24 cellular contexts compared by ENCODE assay signal in the genomic region with DNA sequence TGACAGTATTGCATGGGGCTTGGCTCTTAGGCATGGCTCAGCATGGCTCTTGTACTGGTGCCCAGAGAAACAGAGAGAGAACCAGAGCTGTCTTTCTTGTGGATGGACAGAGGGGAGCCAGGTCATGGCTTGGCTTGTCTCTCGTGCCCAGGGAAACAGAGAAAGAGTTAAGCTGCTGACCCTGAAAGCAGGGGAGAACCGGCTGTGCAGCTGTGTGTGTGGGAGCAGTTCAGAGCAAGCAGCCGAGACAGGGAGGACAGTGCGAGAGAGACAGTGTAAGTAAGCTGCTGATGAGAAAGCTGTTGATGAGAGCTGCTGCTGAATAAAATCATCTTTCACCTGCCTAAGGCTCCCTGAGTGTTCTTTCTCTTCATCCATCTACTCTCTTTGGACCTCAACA.
"Had no signal": no experiment of that assay in that cellular context is flagged by ENCODE, and none has a peak within 500 bp of the region (broad histone marks: within the 10 kb centered on the region; RNA-seq: fewer than 3 reads in every experiment).

No MANE protein-coding gene starts in this region.

- H3K27me3 ChIP-seq: heart right ventricle, left lung, suprapubic skin, tibial nerve had no signal

- H3K36me3 Mint-ChIP-seq: activated naive CD8-positive, alpha-beta T cell; brain; T-cell had no signal

- ATAC-seq: activated CD8-positive, alpha-beta T cell treated with anti-CD3 and anti-CD28 coated beads for 36 hours; activated T-cell treated with anti-CD3 and anti-CD28 coated beads, Interleukin-2, amount 50 U/mL, for 72 hours; esophagus mucosa; heart right ventricle; left lung; lower lobe of right lung; T-cell had no signal

- H3K4me3 Mint-ChIP-seq: activated B cell treated with CpG ODN at 0.5 μM for 24 hours; activated CD8-positive, alpha-beta T cell treated with anti-CD3 and anti-CD28 coated beads for 36 hours; activated naive CD8-positive, alpha-beta T cell; activated T-cell treated with anti-CD3 and anti-CD28 coated beads, Interleukin-2, amount 50 U/mL, for 72 hours; dendritic cell treated with granulocyte-macrophage colony-stimulating factor and Interleukin-4, amounts not matched to agents 40 ng/mL and 50 ng/mL, for 4 days; endodermal cell; T-cell; T-helper 2 cell treated with Interferon-gamma antibody and Interleukin-4, amounts not matched to agents 5 μg/mL and 100 μg/mL, for 36 hours had no signal

- H3K36me3 ChIP-seq: heart right ventricle, left lung, lower lobe of right lung, prostate gland, suprapubic skin, tibial nerve had no signal

- H3K27me3 Mint-ChIP-seq: activated B cell treated with CpG ODN at 0.5 μM for 24 hours; activated CD8-positive, alpha-beta T cell treated with anti-CD3 and anti-CD28 coated beads for 36 hours; activated naive CD8-positive, alpha-beta T cell; brain; T-cell had no signal

- H3K27ac Mint-ChIP-seq: activated B cell treated with CpG ODN at 0.5 μM for 24 hours; activated CD8-positive, alpha-beta T cell treated with anti-CD3 and anti-CD28 coated beads for 36 hours; activated naive CD8-positive, alpha-beta T cell; activated T-cell treated with anti-CD3 and anti-CD28 coated beads, Interleukin-2, amount 50 U/mL, for 72 hours; dendritic cell treated with granulocyte-macrophage colony-stimulating factor and Interleukin-4, amounts not matched to agents 40 ng/mL and 50 ng/mL, for 4 days; endodermal cell; T-cell; T-helper 2 cell treated with Interferon-gamma antibody and Interleukin-4, amounts not matched to agents 5 μg/mL and 100 μg/mL, for 36 hours had no signal

- H3K4me3 ChIP-seq: heart right ventricle, left lung, lower lobe of right lung, prostate gland, suprapubic skin, tibial nerve had no signal

- DNase-seq: activated B cell treated with CpG ODN at 0.5 μM for 24 hours; activated CD4-positive, alpha-beta T cell treated with anti-CD3 and anti-CD28 coated beads, Interleukin-2, amount 50 U/mL, for 1 hour; activated CD8-positive, alpha-beta T cell treated with anti-CD3 and anti-CD28 coated beads for 36 hours; activated effector memory CD4-positive, alpha-beta T cell treated with Interleukin-2 at 50 U/mL for 16 hours; activated naive CD4-positive, alpha-beta T cell treated with Interleukin-2 at 50 U/mL for 16 hours; activated T-cell treated with anti-CD3 and anti-CD28 coated beads for 4 hours; activated T-cell treated with anti-CD3 and anti-CD28 coated beads, Interleukin-2, amount 50 U/mL, for 72 hours; aorta; endodermal cell; heart right ventricle; left lung; lower lobe of right lung; mesenchymal stem cell; stimulated activated CD4-positive, alpha-beta T cell treated with anti-CD3 and anti-CD28 coated beads, Interleukin-15, amount 100 ng/mL, for 24 hours; stimulated activated naive CD4-positive, alpha-beta T cell; T-cell had no signal

- H3K4me1 ChIP-seq: prostate gland had no signal

- H3K27ac ChIP-seq: left lung, lower lobe of right lung, prostate gland, suprapubic skin had no signal

- H3K9me3 Mint-ChIP-seq: activated B cell treated with CpG ODN at 0.5 μM for 24 hours; activated CD8-positive, alpha-beta T cell treated with anti-CD3 and anti-CD28 coated beads for 36 hours; activated T-cell treated with anti-CD3 and anti-CD28 coated beads, Interleukin-2, amount 50 U/mL, for 72 hours; dendritic cell treated with granulocyte-macrophage colony-stimulating factor and Interleukin-4, amounts not matched to agents 40 ng/mL and 50 ng/mL, for 4 days; T-cell; T-helper 2 cell treated with Interferon-gamma antibody and Interleukin-4, amounts not matched to agents 5 μg/mL and 100 μg/mL, for 36 hours had no signal
